1 cellular context compared by ENCODE assay signal in genomic region chr7:151062111-151062398, GRCh38.
A peak's percentile ranks its signal among the peaks of the same experiment; 100 is the strongest.
TF ChIP-seq lines count a peak whose summit lies in the region.

No MANE protein-coding gene starts in this region.

TF ChIP-seq in HepG2, 621 proteins besides CTCF, POLR2A, EP300 and RAD21:
- TF ChIP-seq RXRA (CRISPR knock-in tag; IDR thresholded peaks at IDR 0.05) (0 out of 2 replicates have a peak, but pooled peaks have one; percentile 8), ZBTB39 (CRISPR knock-in tag; IDR thresholded peaks at IDR 0.05) (no peak), MAFK (conservative IDR thresholded peaks at IDR 0.05 in 1 of 2, IDR thresholded peaks at IDR 0.05 in 1 of 2; ENCODE audit: low read length in 2 of 2) (no peak), SP4 (CRISPR knock-in tag; IDR thresholded peaks at IDR 0.05) (no peak), AGO1 (IDR thresholded peaks at IDR 0.05; ENCODE audit: low read depth, low read length, poor library complexity, severe bottlenecking) (peak; percentile 14), IRX3 (CRISPR knock-in tag; IDR thresholded peaks at IDR 0.05; ENCODE audit: borderline replicate concordance, low read depth) (0 out of 2 replicates have a peak, but pooled peaks have one; percentile 38), PHF20 (CRISPR knock-in tag; IDR thresholded peaks at IDR 0.05) (0 out of 2 replicates have a peak, but pooled peaks have one; percentile 24), ZNF230 (CRISPR knock-in tag; IDR thresholded peaks at IDR 0.05) (no peak), ZNF598 (CRISPR knock-in tag; IDR thresholded peaks at IDR 0.05; ENCODE audit: borderline replicate concordance) (peak; percentile 62; the same call in 1 of the 2 replicates), SP5 (CRISPR knock-in tag; IDR thresholded peaks at IDR 0.05; ENCODE audit: borderline replicate concordance, low read depth) (peak; percentile 81), HDAC2 (CRISPR knock-in tag; IDR thresholded peaks at IDR 0.05) (peak; percentile 17; the same call in 1 of the 2 replicates), NFKB2 (CRISPR knock-in tag; IDR thresholded peaks at IDR 0.05; ENCODE audit: borderline replicate concordance) (peak; percentile 0; the same call in 1 of the 2 replicates), ZNF788 (CRISPR knock-in tag; IDR thresholded peaks at IDR 0.05; ENCODE audit: borderline replicate concordance) (0 out of 2 replicates have a peak, but pooled peaks have one; percentile 7), RFX5 (IDR thresholded peaks at IDR 0.05; ENCODE audit: low read depth, low read length) (0 out of 2 replicates have a peak, but pooled peaks have one; percentile 25)
TF ChIP-seq in HepG2: peak in this region for 10.
